Comparison of ENCODE assay signal across 13 cellular contexts in genomic region chr9:124840300-124840833, GRCh38.
DNase-seq lines count a peak whose midpoint lies in the region; ATAC-seq and TF ChIP-seq lines count a peak whose summit lies in the region.
"Had no signal": no experiment of that assay in that cellular context is flagged by ENCODE, and none has a peak within 500 bp of the region (broad histone marks: within the 10 kb centered on the region; RNA-seq: fewer than 3 reads in every experiment).

No MANE protein-coding gene starts in this region.

- no peak overlapping the region for H3K4me3 Mint-ChIP-seq in nephron

- no peaks in the 10 kb centered on the region for H3K27me3 ChIP-seq in brain microvascular endothelial cell (replicated peaks)
- H3K27me3 ChIP-seq: vagina had no signal

- H3K9me3 Mint-ChIP-seq in nephron = no peaks in the 10 kb centered on the region

- no peak for ATAC-seq in HG03460 (IDR thresholded peaks at IDR 0.05; ENCODE audit: unreplicated experiment)

- TF ChIP-seq CTCF in brain microvascular endothelial cell (IDR thresholded peaks at IDR 0.05; ENCODE audit: low read depth, low read length, missing control alignments) (peak; percentile 73), nephron (IDR thresholded peaks at IDR 0.05; ENCODE audit: unreplicated experiment in 3 of 3) (peak in 2 of 3 experiments; percentile 22 to 33)

- H3K4me3 ChIP-seq in brain microvascular endothelial cell (ENCODE audit: low read depth, low read length) = no peak overlapping the region
- H3K4me3 ChIP-seq: vagina had no signal

- in situ Hi-C loops in brain microvascular endothelial cell (cut with HindIII; ENCODE audit: low pct_ligation_motif_present, low sequenced_read_pairs) = no loop called here

- peak; percentile 3; the same call in 1 of the 2 replicates for TF ChIP-seq RAD21 in Ishikawa (IDR thresholded peaks at IDR 0.05; ENCODE audit: low read depth)

- no peak for TF ChIP-seq EP300 in Ishikawa (IDR thresholded peaks at IDR 0.05; ENCODE audit: borderline replicate concordance)

- no peak overlapping the region for H3K27ac ChIP-seq in brain microvascular endothelial cell
- H3K27ac ChIP-seq: neutrophil, vagina had no signal

- DNase-seq in COLO668 (lab: John Stamatoyannopoulos, UW; ENCODE audit: unreplicated experiment) (peak; percentile 67), brain microvascular endothelial cell (no peak), GM19240 (ENCODE audit: insufficient read length, low spot score) (no peak), NCI-H1417 (lab: John Stamatoyannopoulos, UW) (no peak), SW 1271 (lab: John Stamatoyannopoulos, UW) (no peak)
- DNase-seq: activated CD8-positive, alpha-beta memory T cell treated with anti-CD3 and anti-CD28 coated beads, Interleukin-2, amount 50 U/mL, for 4 hours; central memory CD4-positive, alpha-beta T cell; NCI-H2029 had no signal

- peaks cover 30% of the 10 kb centered on the region for H3K4me1 Mint-ChIP-seq in nephron

- peak overlapping the region in 1 of 3 experiments; percentile 83 for H3K27ac Mint-ChIP-seq in nephron

- peaks cover 3% of the 10 kb centered on the region for H3K27me3 Mint-ChIP-seq in nephron (ENCODE audit: low read depth)

- H3K36me3 ChIP-seq in brain microvascular endothelial cell (replicated peaks) = no peaks in the 10 kb centered on the region
- H3K36me3 ChIP-seq: neutrophil, vagina had no signal

- no peaks in the 10 kb centered on the region for H3K36me3 Mint-ChIP-seq in nephron (ENCODE audit: low read depth)

TF ChIP-seq in Ishikawa, 13 proteins besides CTCF, POLR2A, EP300 and RAD21:
- TF ChIP-seq EGR1 (IDR thresholded peaks at IDR 0.05) (no peak), YY1 (IDR thresholded peaks at IDR 0.05; ENCODE audit: low read depth) (no peak), CREB1 (IDR thresholded peaks at IDR 0.05; ENCODE audit: low read depth) (no peak), TEAD4 (IDR thresholded peaks at IDR 0.05) (no peak), TCF12 (IDR thresholded peaks at IDR 0.05; ENCODE audit: low read depth) (no peak), ZBTB7A (IDR thresholded peaks at IDR 0.05; ENCODE audit: low read depth) (no peak)
